Comparison of ENCODE assay signal across 1 cellular context in genomic region chr6:115969207-115969929, GRCh38.
A peak's percentile ranks its signal among the peaks of the same experiment; 100 is the strongest.
TF ChIP-seq lines count a peak whose summit lies in the region.

No MANE protein-coding gene starts in this region.

TF ChIP-seq in H1, 55 proteins besides CTCF, POLR2A, EP300 and RAD21:
- TF ChIP-seq BCL11A (IDR thresholded peaks at IDR 0.05; ENCODE audit: low read depth in 2 of 2, low read length in 2 of 2) (no peak), CEBPB (IDR thresholded peaks at IDR 0.05; ENCODE audit: low read depth, low read length) (peak; percentile 41; the same call in 1 of the 2 replicates), KDM5A (IDR thresholded peaks at IDR 0.05; ENCODE audit: low read length) (no peak), HDAC6 (IDR thresholded peaks at IDR 0.05; ENCODE audit: low read depth, low read length) (no peak), SIX5 (IDR thresholded peaks at IDR 0.05; ENCODE audit: low read depth, low read length) (no peak), TCF12 (IDR thresholded peaks at IDR 0.05; ENCODE audit: low read depth, low read length) (no peak), CHD7 (IDR thresholded peaks at IDR 0.05; ENCODE audit: insufficient replicate concordance, low read length) (no peak)
